1 cellular context compared by ENCODE assay signal in the genomic region with DNA sequence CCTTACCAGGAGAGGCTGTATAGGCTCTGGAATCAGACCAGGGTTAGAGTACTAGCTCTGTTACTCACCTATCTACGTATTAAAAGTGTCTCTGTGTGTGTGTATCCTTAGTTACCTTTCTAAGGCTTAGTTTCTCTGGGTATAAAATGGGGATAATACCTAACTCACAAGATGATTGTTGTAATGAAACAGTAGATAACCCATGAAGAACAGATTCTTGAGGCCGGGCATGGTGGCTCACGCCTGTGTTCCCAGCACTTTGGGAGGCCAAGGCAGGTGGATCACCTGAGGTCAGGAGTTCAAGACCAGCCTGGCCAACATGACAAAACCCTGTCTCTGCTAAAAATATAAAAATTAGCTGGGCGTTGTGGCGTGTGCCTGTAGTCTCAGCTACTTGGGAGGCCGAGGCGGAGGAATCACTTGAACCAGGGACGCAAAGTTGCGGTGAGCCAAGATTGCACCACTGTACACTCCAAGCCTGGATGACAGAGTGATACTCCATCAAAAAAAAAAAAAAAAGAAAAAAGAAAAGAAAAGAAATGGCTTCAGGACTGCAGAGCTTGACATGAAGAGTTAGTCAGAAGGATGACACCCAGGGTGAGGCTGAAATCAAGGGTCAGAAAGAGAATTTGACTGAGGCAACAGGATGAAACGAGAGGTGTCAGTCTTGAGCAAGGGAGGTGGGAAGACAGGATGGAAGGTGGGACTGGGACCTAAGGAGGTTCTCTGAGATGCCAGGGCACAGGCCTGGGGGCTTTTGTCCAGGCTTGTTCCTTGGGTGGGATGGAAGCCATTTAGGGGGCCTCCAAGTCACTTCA.
A peak's percentile ranks its signal among the peaks of the same experiment; 100 is the strongest.
TF ChIP-seq lines count a peak whose summit lies in the region.

No MANE protein-coding gene starts in this region.

TF ChIP-seq in K562, 482 proteins besides CTCF, POLR2A, EP300 and RAD21 (continued from another document and continues in another):
- TF ChIP-seq, protein P1, sequence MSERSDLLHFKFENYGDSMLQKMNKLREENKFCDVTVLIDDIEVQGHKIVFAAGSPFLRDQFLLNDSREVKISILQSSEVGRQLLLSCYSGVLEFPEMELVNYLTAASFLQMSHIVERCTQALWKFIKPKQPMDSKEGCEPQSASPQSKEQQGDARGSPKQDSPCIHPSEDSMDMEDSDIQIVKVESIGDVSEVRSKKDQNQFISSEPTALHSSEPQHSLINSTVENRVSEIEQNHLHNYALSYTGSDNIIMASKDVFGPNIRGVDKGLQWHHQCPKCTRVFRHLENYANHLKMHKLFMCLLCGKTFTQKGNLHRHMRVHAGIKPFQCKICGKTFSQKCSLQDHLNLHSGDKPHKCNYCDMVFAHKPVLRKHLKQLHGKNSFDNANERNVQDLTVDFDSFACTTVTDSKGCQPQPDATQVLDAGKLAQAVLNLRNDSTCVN (CRISPR knock-in tag; IDR thresholded peaks at IDR 0.05), result no peak
- TF ChIP-seq E2F3 (CRISPR knock-in tag; IDR thresholded peaks at IDR 0.05), result no peak
- TF ChIP-seq ZNF586 (CRISPR knock-in tag; conservative IDR thresholded peaks at IDR 0.05), result no peak
- no peak for TF ChIP-seq SREBF1 (IDR thresholded peaks at IDR 0.05; ENCODE audit: borderline replicate concordance, low read depth, low read length)
- TF ChIP-seq, protein P2, sequence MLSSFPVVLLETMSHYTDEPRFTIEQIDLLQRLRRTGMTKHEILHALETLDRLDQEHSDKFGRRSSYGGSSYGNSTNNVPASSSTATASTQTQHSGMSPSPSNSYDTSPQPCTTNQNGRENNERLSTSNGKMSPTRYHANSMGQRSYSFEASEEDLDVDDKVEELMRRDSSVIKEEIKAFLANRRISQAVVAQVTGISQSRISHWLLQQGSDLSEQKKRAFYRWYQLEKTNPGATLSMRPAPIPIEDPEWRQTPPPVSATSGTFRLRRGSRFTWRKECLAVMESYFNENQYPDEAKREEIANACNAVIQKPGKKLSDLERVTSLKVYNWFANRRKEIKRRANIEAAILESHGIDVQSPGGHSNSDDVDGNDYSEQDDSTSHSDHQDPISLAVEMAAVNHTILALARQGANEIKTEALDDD (IDR thresholded peaks at IDR 0.05), result 0 out of 2 replicates have a peak, but pooled peaks have one; percentile 2
- 0 out of 2 replicates have a peak, but pooled peaks have one; percentile 23 for TF ChIP-seq NBN (IDR thresholded peaks at IDR 0.05; ENCODE audit: low read depth)
- no peak for TF ChIP-seq TEAD4 (IDR thresholded peaks at IDR 0.05; ENCODE audit: low read length)
- 0 out of 2 replicates have a peak, but pooled peaks have one; percentile 29 for TF ChIP-seq TEAD4 (CRISPR knock-in tag; IDR thresholded peaks at IDR 0.05; ENCODE audit: borderline replicate concordance)
- TF ChIP-seq, protein P3, sequence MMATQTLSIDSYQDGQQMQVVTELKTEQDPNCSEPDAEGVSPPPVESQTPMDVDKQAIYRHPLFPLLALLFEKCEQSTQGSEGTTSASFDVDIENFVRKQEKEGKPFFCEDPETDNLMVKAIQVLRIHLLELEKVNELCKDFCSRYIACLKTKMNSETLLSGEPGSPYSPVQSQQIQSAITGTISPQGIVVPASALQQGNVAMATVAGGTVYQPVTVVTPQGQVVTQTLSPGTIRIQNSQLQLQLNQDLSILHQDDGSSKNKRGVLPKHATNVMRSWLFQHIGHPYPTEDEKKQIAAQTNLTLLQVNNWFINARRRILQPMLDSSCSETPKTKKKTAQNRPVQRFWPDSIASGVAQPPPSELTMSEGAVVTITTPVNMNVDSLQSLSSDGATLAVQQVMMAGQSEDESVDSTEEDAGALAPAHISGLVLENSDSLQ (IDR thresholded peaks at IDR 0.05), result peak; percentile 93
- TF ChIP-seq CBX3 (IDR thresholded peaks at IDR 0.05; ENCODE audit: borderline replicate concordance in 1 of 2, low read length in 2 of 2), result 0 out of 3 replicates have a peak, but pooled peaks of 1 of the 2 experiments have one; percentile 8
- 0 out of 2 replicates have a peak, but pooled peaks have one; percentile 32 for TF ChIP-seq ETV1 (tag; conservative IDR thresholded peaks at IDR 0.05; ENCODE audit: low read depth)
- TF ChIP-seq, protein P4, sequence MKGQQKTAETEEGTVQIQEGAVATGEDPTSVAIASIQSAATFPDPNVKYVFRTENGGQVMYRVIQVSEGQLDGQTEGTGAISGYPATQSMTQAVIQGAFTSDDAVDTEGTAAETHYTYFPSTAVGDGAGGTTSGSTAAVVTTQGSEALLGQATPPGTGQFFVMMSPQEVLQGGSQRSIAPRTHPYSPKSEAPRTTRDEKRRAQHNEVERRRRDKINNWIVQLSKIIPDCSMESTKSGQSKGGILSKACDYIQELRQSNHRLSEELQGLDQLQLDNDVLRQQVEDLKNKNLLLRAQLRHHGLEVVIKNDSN (CRISPR knock-in tag; IDR thresholded peaks at IDR 0.05), result 0 out of 2 replicates have a peak, but pooled peaks have one; percentile 9
- TF ChIP-seq NFXL1 (CRISPR knock-in tag; IDR thresholded peaks at IDR 0.05), result 0 out of 2 replicates have a peak, but pooled peaks have one; percentile 45
- 0 out of 2 replicates have a peak, but pooled peaks have one; percentile 15 for TF ChIP-seq GTF2E2 (tag; IDR thresholded peaks at IDR 0.05)
- peak; percentile 18; the same call in 1 of the 2 replicates for TF ChIP-seq GATAD2B (IDR thresholded peaks at IDR 0.05; ENCODE audit: borderline replicate concordance)
- no peak for TF ChIP-seq SMARCB1 (IDR thresholded peaks at IDR 0.05; ENCODE audit: insufficient read length, low read depth)
- peak; percentile 45; the same call in 1 of the 2 replicates for TF ChIP-seq CTBP1 (IDR thresholded peaks at IDR 0.05; ENCODE audit: borderline replicate concordance)
- peak; percentile 65 for TF ChIP-seq NFRKB (IDR thresholded peaks at IDR 0.05; ENCODE audit: low read depth)
- TF ChIP-seq ZKSCAN8 (CRISPR knock-in tag; IDR thresholded peaks at IDR 0.05), result 0 out of 2 replicates have a peak, but pooled peaks have one; percentile 11
- TF ChIP-seq, protein P5, sequence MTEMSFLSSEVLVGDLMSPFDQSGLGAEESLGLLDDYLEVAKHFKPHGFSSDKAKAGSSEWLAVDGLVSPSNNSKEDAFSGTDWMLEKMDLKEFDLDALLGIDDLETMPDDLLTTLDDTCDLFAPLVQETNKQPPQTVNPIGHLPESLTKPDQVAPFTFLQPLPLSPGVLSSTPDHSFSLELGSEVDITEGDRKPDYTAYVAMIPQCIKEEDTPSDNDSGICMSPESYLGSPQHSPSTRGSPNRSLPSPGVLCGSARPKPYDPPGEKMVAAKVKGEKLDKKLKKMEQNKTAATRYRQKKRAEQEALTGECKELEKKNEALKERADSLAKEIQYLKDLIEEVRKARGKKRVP (CRISPR knock-in tag; IDR thresholded peaks at IDR 0.05), result peak; percentile 57; the same call in 1 of the 2 replicates
- TF ChIP-seq, protein P6, sequence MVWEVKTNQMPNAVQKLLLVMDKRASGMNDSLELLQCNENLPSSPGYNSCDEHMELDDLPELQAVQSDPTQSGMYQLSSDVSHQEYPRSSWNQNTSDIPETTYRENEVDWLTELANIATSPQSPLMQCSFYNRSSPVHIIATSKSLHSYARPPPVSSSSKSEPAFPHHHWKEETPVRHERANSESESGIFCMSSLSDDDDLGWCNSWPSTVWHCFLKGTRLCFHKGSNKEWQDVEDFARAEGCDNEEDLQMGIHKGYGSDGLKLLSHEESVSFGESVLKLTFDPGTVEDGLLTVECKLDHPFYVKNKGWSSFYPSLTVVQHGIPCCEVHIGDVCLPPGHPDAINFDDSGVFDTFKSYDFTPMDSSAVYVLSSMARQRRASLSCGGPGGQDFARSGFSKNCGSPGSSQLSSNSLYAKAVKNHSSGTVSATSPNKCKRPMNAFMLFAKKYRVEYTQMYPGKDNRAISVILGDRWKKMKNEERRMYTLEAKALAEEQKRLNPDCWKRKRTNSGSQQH (CRISPR knock-in tag; IDR thresholded peaks at IDR 0.05), result 0 out of 2 replicates have a peak, but pooled peaks have one; percentile 48
- TF ChIP-seq CXXC5 (CRISPR knock-in tag; IDR thresholded peaks at IDR 0.05), result peak; percentile 33
- TF ChIP-seq, protein P7, sequence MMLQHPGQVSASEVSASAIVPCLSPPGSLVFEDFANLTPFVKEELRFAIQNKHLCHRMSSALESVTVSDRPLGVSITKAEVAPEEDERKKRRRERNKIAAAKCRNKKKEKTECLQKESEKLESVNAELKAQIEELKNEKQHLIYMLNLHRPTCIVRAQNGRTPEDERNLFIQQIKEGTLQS (IDR thresholded peaks at IDR 0.05), result peak; percentile 82
- TF ChIP-seq, protein P7 (CRISPR knock-in tag; conservative IDR thresholded peaks at IDR 0.05), result no peak
- peak; percentile 44 for TF ChIP-seq ZNF384 (IDR thresholded peaks at IDR 0.05; ENCODE audit: low read depth, low read length)
- TF ChIP-seq ZNF584 (CRISPR knock-in tag; IDR thresholded peaks at IDR 0.05; ENCODE audit: low read depth), result peak; percentile 45; the same call in 1 of the 2 replicates
- no peak for TF ChIP-seq MCM5 (IDR thresholded peaks at IDR 0.05; ENCODE audit: low read depth)
- TF ChIP-seq, protein P8, sequence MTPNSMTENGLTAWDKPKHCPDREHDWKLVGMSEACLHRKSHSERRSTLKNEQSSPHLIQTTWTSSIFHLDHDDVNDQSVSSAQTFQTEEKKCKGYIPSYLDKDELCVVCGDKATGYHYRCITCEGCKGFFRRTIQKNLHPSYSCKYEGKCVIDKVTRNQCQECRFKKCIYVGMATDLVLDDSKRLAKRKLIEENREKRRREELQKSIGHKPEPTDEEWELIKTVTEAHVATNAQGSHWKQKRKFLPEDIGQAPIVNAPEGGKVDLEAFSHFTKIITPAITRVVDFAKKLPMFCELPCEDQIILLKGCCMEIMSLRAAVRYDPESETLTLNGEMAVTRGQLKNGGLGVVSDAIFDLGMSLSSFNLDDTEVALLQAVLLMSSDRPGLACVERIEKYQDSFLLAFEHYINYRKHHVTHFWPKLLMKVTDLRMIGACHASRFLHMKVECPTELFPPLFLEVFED (CRISPR knock-in tag; conservative IDR thresholded peaks at IDR 0.05), result 0 out of 2 replicates have a peak, but pooled peaks have one; percentile 58
- TF ChIP-seq MAZ (CRISPR knock-in tag; conservative IDR thresholded peaks at IDR 0.05 in 1 of 2, IDR thresholded peaks at IDR 0.05 in 1 of 2), result peak in 1 of 2 experiments; percentile 50; a peak in 1 of 4 replicates
- peak; percentile 60 to 74; a peak in 2 of 4 replicates for TF ChIP-seq TRIM24 (IDR thresholded peaks at IDR 0.05)
- TF ChIP-seq, protein P9, sequence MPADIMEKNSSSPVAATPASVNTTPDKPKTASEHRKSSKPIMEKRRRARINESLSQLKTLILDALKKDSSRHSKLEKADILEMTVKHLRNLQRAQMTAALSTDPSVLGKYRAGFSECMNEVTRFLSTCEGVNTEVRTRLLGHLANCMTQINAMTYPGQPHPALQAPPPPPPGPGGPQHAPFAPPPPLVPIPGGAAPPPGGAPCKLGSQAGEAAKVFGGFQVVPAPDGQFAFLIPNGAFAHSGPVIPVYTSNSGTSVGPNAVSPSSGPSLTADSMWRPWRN (IDR thresholded peaks at IDR 0.05; ENCODE audit: low read depth), result 0 out of 2 replicates have a peak, but pooled peaks have one; percentile 38
- TF ChIP-seq, protein P10, sequence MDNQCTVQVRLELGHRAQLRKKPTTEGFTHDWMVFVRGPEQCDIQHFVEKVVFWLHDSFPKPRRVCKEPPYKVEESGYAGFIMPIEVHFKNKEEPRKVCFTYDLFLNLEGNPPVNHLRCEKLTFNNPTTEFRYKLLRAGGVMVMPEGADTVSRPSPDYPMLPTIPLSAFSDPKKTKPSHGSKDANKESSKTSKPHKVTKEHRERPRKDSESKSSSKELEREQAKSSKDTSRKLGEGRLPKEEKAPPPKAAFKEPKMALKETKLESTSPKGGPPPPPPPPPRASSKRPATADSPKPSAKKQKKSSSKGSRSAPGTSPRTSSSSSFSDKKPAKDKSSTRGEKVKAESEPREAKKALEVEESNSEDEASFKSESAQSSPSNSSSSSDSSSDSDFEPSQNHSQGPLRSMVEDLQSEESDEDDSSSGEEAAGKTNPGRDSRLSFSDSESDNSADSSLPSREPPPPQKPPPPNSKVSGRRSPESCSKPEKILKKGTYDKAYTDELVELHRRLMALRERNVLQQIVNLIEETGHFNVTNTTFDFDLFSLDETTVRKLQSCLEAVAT (IDR thresholded peaks at IDR 0.05), result peak in 1 of 2 experiments; percentile 56; a peak in 1 of 4 replicates
- no peak for TF ChIP-seq ZNF766 (CRISPR knock-in tag; conservative IDR thresholded peaks at IDR 0.05)
- TF ChIP-seq, protein P11, sequence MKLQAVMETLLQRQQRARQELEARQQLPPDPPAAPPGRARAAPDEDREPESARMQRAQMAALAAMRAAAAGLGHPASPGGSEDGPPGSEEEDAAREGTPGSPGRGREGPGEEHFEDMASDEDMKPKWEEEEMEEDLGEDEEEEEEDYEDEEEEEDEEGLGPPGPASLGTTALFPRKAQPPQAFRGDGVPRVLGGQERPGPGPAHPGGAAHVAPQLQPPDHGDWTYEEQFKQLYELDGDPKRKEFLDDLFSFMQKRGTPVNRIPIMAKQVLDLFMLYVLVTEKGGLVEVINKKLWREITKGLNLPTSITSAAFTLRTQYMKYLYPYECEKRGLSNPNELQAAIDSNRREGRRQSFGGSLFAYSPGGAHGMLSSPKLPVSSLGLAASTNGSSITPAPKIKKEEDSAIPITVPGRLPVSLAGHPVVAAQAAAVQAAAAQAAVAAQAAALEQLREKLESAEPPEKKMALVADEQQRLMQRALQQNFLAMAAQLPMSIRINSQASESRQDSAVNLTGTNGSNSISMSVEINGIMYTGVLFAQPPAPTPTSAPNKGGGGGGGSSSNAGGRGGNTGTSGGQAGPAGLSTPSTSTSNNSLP (IDR thresholded peaks at IDR 0.05; ENCODE audit: borderline replicate concordance, low read depth, low read length), result peak; percentile 6; the same call in 1 of the 2 replicates
- TF ChIP-seq, protein P12, sequence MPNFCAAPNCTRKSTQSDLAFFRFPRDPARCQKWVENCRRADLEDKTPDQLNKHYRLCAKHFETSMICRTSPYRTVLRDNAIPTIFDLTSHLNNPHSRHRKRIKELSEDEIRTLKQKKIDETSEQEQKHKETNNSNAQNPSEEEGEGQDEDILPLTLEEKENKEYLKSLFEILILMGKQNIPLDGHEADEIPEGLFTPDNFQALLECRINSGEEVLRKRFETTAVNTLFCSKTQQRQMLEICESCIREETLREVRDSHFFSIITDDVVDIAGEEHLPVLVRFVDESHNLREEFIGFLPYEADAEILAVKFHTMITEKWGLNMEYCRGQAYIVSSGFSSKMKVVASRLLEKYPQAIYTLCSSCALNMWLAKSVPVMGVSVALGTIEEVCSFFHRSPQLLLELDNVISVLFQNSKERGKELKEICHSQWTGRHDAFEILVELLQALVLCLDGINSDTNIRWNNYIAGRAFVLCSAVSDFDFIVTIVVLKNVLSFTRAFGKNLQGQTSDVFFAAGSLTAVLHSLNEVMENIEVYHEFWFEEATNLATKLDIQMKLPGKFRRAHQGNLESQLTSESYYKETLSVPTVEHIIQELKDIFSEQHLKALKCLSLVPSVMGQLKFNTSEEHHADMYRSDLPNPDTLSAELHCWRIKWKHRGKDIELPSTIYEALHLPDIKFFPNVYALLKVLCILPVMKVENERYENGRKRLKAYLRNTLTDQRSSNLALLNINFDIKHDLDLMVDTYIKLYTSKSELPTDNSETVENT (CRISPR knock-in tag; IDR thresholded peaks at IDR 0.05), result 0 out of 2 replicates have a peak, but pooled peaks have one; percentile 7
- TF ChIP-seq TCF3 (CRISPR knock-in tag; IDR thresholded peaks at IDR 0.05), result 0 out of 2 replicates have a peak, but pooled peaks have one; percentile 9
- TF ChIP-seq ZNF143 (CRISPR knock-in tag; IDR thresholded peaks at IDR 0.05), result 0 out of 2 replicates have a peak, but pooled peaks have one; percentile 31
